ENCODE assay signal across 1 cellular context in genomic region chr20:8388146-8388545, GRCh38.
TF ChIP-seq lines count a peak whose summit lies in the region.

No MANE protein-coding gene starts in this region.

TF ChIP-seq in neural cell, 6 proteins besides CTCF, POLR2A, EP300 and RAD21:
- TF ChIP-seq SMC3 (conservative IDR thresholded peaks at IDR 0.05; ENCODE audit: poor library complexity) (no peak), POLR2AphosphoS5 (IDR thresholded peaks at IDR 0.05) (no peak), MXI1 (conservative IDR thresholded peaks at IDR 0.05; ENCODE audit: poor library complexity, severe bottlenecking) (no peak), EZH2 (IDR thresholded peaks at IDR 0.05; ENCODE audit: borderline replicate concordance, insufficient read depth, low read length, poor library complexity, severe bottlenecking) (no peak), TAF1 (IDR thresholded peaks at IDR 0.05; ENCODE audit: low read depth) (no peak)
- TF ChIP-seq, protein P1, sequence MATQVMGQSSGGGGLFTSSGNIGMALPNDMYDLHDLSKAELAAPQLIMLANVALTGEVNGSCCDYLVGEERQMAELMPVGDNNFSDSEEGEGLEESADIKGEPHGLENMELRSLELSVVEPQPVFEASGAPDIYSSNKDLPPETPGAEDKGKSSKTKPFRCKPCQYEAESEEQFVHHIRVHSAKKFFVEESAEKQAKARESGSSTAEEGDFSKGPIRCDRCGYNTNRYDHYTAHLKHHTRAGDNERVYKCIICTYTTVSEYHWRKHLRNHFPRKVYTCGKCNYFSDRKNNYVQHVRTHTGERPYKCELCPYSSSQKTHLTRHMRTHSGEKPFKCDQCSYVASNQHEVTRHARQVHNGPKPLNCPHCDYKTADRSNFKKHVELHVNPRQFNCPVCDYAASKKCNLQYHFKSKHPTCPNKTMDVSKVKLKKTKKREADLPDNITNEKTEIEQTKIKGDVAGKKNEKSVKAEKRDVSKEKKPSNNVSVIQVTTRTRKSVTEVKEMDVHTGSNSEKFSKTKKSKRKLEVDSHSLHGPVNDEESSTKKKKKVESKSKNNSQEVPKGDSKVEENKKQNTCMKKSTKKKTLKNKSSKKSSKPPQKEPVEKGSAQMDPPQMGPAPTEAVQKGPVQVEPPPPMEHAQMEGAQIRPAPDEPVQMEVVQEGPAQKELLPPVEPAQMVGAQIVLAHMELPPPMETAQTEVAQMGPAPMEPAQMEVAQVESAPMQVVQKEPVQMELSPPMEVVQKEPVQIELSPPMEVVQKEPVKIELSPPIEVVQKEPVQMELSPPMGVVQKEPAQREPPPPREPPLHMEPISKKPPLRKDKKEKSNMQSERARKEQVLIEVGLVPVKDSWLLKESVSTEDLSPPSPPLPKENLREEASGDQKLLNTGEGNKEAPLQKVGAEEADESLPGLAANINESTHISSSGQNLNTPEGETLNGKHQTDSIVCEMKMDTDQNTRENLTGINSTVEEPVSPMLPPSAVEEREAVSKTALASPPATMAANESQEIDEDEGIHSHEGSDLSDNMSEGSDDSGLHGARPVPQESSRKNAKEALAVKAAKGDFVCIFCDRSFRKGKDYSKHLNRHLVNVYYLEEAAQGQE (IDR thresholded peaks at IDR 0.05; ENCODE audit: borderline replicate concordance): no peak
TF ChIP-seq in neural cell: peak in this region for 0.
